19 cellular contexts compared by ENCODE assay signal in the genomic region with DNA sequence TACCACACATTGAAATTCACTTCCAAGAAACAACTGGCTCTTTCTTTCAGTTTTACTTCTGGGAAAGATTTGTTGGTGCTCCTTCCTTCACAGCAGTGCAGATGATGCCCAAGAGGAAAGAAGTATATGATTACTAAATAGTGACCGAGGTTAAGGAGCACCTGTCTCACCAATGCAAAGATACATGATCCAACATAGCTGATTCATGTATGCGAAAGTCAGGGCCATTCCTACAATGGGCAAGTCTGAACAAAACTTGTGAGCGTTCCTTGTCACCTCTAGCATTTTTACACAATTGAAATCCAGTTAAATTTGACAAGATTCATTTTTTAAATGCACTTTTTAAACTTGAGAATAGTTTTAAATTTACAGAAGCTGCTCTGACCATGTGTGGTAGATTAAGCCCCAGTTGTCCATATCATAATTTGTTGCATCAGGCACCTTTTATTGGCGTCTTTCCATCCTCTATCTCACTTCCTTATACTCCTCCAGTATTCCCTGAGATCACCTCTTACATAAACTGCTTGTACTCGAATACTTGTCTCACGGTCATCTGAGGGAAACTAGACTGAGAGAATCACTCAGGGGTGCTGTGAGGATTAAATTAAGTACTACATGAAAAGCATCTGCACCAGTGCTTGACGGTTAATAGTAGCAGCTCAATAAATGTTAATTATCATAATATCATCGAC.
DNase-seq lines count a peak whose midpoint lies in the region; ATAC-seq and TF ChIP-seq lines count a peak whose summit lies in the region.
"Had no signal": no experiment of that assay in that cellular context is flagged by ENCODE, and none has a peak within 500 bp of the region (broad histone marks: within the 10 kb centered on the region; RNA-seq: fewer than 3 reads in every experiment).

No MANE protein-coding gene starts in this region.

- H3K4me1 Mint-ChIP-seq in MCF 10A (ENCODE audit: insufficient read depth, unreplicated experiment) (peaks cover 34% of the 10 kb centered on the region), neural progenitor cell (no peaks in the 10 kb centered on the region)
- H3K4me1 Mint-ChIP-seq: CD8-positive, alpha-beta memory T cell had no signal

- dilution Hi-C loops in mammary epithelial cell (cut with HindIII; ENCODE audit: low sequenced_read_pairs) = no loop called here

- H3K9ac ChIP-seq in mammary epithelial cell (ENCODE audit: insufficient read depth, low read length) (no peak overlapping the region), neural progenitor cell (no peak overlapping the region)
- H3K9ac ChIP-seq: BLaER1 had no signal

- H3K27me3 Mint-ChIP-seq in MCF 10A (ENCODE audit: insufficient read depth, unreplicated experiment) = no peaks in the 10 kb centered on the region
- peaks cover 2% of the 10 kb centered on the region for H3K27me3 Mint-ChIP-seq in neural progenitor cell (ENCODE audit: insufficient read depth, low read depth)
- H3K27me3 Mint-ChIP-seq: CD8-positive, alpha-beta memory T cell had no signal

- H3K4me1 ChIP-seq in breast epithelium (no peaks in the 10 kb centered on the region), mammary epithelial cell (ENCODE audit: insufficient read depth, low read length) (peaks cover 33% of the 10 kb centered on the region), neural progenitor cell (no peaks in the 10 kb centered on the region)
- H3K4me1 ChIP-seq: BLaER1, HAP-1 had no signal

- H3K79me2 ChIP-seq in mammary epithelial cell (ENCODE audit: insufficient read depth, low read length) (no peaks in the 10 kb centered on the region), neural progenitor cell (ENCODE audit: low read depth) (no peaks in the 10 kb centered on the region)

- 26% methylated on average over 8 of the region's 8 CpGs for WGBS in mammary epithelial cell (ENCODE audit: low coverage, missing lambda C conversion rate)

- no TSS peak for BruUV-seq in MCF 10A (replicated peaks; lab: Mats Ljungman, UMichigan)
- BruUV-seq in mammary epithelial cell (replicated peaks; lab: Mats Ljungman, UMichigan) = no TSS peak

- no peaks in the 10 kb centered on the region for H3K9me3 ChIP-seq in breast epithelium
- no peaks in the 10 kb centered on the region for H3K9me3 ChIP-seq in mammary epithelial cell (replicated peaks; ENCODE audit: insufficient read depth, low read length)
- no peaks in the 10 kb centered on the region for H3K9me3 ChIP-seq in neural progenitor cell (ENCODE audit: low read depth)
- H3K9me3 ChIP-seq: BLaER1, HAP-1 had no signal

- H3K4me3 ChIP-seq in breast epithelium (no peak overlapping the region), mammary epithelial cell (replicated peaks in 1 of 3; ENCODE audit: insufficient read depth in 1 of 3, low read depth in 2 of 3, low read length in 3 of 3) (no peak overlapping the region), fibroblast of the aortic adventitia (ENCODE audit: low read depth, low read length) (no peak overlapping the region), neural progenitor cell (no peak overlapping the region)
- H3K4me3 ChIP-seq: BLaER1, HAP-1, K562 had no signal

- peak overlapping the region; percentile 94 for H3K27ac Mint-ChIP-seq in MCF 10A (ENCODE audit: low read depth, unreplicated experiment)
- no peak overlapping the region for H3K27ac Mint-ChIP-seq in neural progenitor cell
- H3K27ac Mint-ChIP-seq: CD8-positive, alpha-beta memory T cell had no signal

- no peaks in the 10 kb centered on the region for H4K20me1 ChIP-seq in mammary epithelial cell (ENCODE audit: insufficient read depth, low read length)
- H4K20me1 ChIP-seq in neural progenitor cell (ENCODE audit: low read depth) = no peaks in the 10 kb centered on the region
- H4K20me1 ChIP-seq: BLaER1 had no signal

- H3K36me3 ChIP-seq in breast epithelium = no peaks in the 10 kb centered on the region
- no peaks in the 10 kb centered on the region for H3K36me3 ChIP-seq in mammary epithelial cell (ENCODE audit: insufficient read depth, low read length)
- H3K36me3 ChIP-seq in neural progenitor cell = no peaks in the 10 kb centered on the region
- H3K36me3 ChIP-seq: BLaER1, HAP-1 had no signal

- DNase-seq in MCF 10A (ENCODE audit: unreplicated experiment) = peak; percentile 73
- no peak for DNase-seq in breast epithelium (ENCODE audit: low spot score in 2 of 2)
- DNase-seq in mammary epithelial cell = peak; percentile 85
- DNase-seq in fibroblast of the aortic adventitia (ENCODE audit: low read depth) = peak; percentile 27
- no peak for DNase-seq in GM10266 (ENCODE audit: extremely low spot score)
- DNase-seq in COLO668 (lab: John Stamatoyannopoulos, UW; ENCODE audit: unreplicated experiment) = no peak
- no peak for DNase-seq in neural progenitor cell (ENCODE audit: low spot score)
- DNase-seq: 8988T; CD8-positive, alpha-beta memory T cell; DMS153; EL; NCI-H1092; NCI-H187; NCI-H446 treated with DMSO at 0.1 percent for 48 hours; NCI-H774 had no signal

- in situ Hi-C loops in mammary epithelial cell (cut with MboI; ENCODE audit: low sequenced_read_pairs in 2 of 2) = no loop called here

- no peak for TF ChIP-seq CTCF in MCF 10A (IDR thresholded peaks at IDR 0.05; ENCODE audit: unreplicated experiment)
- TF ChIP-seq CTCF in breast epithelium (IDR thresholded peaks at IDR 0.05) = no peak
- no peak for TF ChIP-seq CTCF in mammary epithelial cell (conservative IDR thresholded peaks at IDR 0.05 in 1 of 2, IDR thresholded peaks at IDR 0.05 in 1 of 2; ENCODE audit: extremely low read depth in 1 of 2, insufficient read depth in 1 of 2, low read depth in 1 of 2, low read length in 2 of 2)
- no peak for TF ChIP-seq CTCF in fibroblast of the aortic adventitia (IDR thresholded peaks at IDR 0.05; ENCODE audit: insufficient read depth, low read length)
- no peak for TF ChIP-seq CTCF in GM10266 (IDR thresholded peaks at IDR 0.05; ENCODE audit: control insufficient read depth, insufficient read depth, low read depth, missing control alignments)
- TF ChIP-seq CTCF in neural progenitor cell (IDR thresholded peaks at IDR 0.05) = no peak

- H3K4me2 ChIP-seq in mammary epithelial cell (ENCODE audit: insufficient read depth, low read depth, low read length) (peak overlapping the region; percentile 45), neural progenitor cell (no peak overlapping the region)
- H3K4me2 ChIP-seq: BLaER1 had no signal

- POLR2A ChIA-PET in MCF 10A (lab: Yijun Ruan, JAX) = interaction anchor here (0.6 to 4.7 kb wide), 11 partner anchors 23 to 391 kb away, joined by 3 to 26 read pairs (median 5); no protein-coding TSS in a partner anchor

- H3K36me3 Mint-ChIP-seq in MCF 10A (ENCODE audit: insufficient read depth, unreplicated experiment) (no peaks in the 10 kb centered on the region), neural progenitor cell (no peaks in the 10 kb centered on the region)
- H3K36me3 Mint-ChIP-seq: CD8-positive, alpha-beta memory T cell had no signal

- no peaks in the 10 kb centered on the region for H3F3A ChIP-seq in neural progenitor cell (ENCODE audit: low read depth)

- H3K27me3 ChIP-seq in breast epithelium = no peaks in the 10 kb centered on the region
- H3K27me3 ChIP-seq in mammary epithelial cell (ENCODE audit: insufficient read depth, low read length) = no peaks in the 10 kb centered on the region
- no peaks in the 10 kb centered on the region for H3K27me3 ChIP-seq in neural progenitor cell
- H3K27me3 ChIP-seq: BLaER1 had no signal

- H3K4me3 Mint-ChIP-seq in MCF 10A (ENCODE audit: unreplicated experiment) (no peak overlapping the region), neural progenitor cell (no peak overlapping the region)
- H3K4me3 Mint-ChIP-seq: CD8-positive, alpha-beta memory T cell had no signal

- H3K27ac ChIP-seq in breast epithelium = peak overlapping the region in 1 of 2 donors; percentile 12
- peak overlapping the region; percentile 93 for H3K27ac ChIP-seq in mammary epithelial cell (ENCODE audit: insufficient read depth, low read depth, low read length)
- H3K27ac ChIP-seq in neural progenitor cell = no peak overlapping the region
- H3K27ac ChIP-seq: BLaER1 had no signal

- intact Hi-C loops in MCF 10A (cut with micrococcal nuclease) = loop anchor here (5.0 kb wide), 1 partner anchor 83 kb away; no protein-coding TSS in a partner anchor
- intact Hi-C loops in breast epithelium (cut with DNase I; ENCODE audit: low total_unique reads) = no loop called here
- intact Hi-C loops in mammary epithelial cell (cut with micrococcal nuclease) = loop anchor here (5.0 kb wide), 1 partner anchor 83 kb away; no protein-coding TSS in a partner anchor

- H2AFZ ChIP-seq in mammary epithelial cell (ENCODE audit: low read depth, low read length) = peak overlapping the region; percentile 50
- H2AFZ ChIP-seq in neural progenitor cell (replicated peaks) = no peak overlapping the region

- TF ChIP-seq POLR2A in breast epithelium (IDR thresholded peaks at IDR 0.05) = no peak

- no peaks in the 10 kb centered on the region for H3K9me3 Mint-ChIP-seq in MCF 10A (ENCODE audit: unreplicated experiment)
- H3K9me3 Mint-ChIP-seq in neural progenitor cell = no peaks in the 10 kb centered on the region

- CTCF ChIA-PET in MCF 10A (lab: Yijun Ruan, JAX) = interaction anchor here (0.5 to 0.8 kb wide), 5 partner anchors 21 to 211 kb away, joined by 3 to 4 read pairs (median 3); no protein-coding TSS in a partner anchor
- CTCF ChIA-PET in mammary epithelial cell (lab: Charles Lee; ENCODE audit: low non-redundant PET) = no interaction called here

- ATAC-seq in GM18858 (IDR thresholded peaks at IDR 0.05; ENCODE audit: unreplicated experiment) = no peak
- ATAC-seq: K562 had no signal

Comparison
In these comparisons a context has a peak if more than half of its experiments do, and no peak if none do; other contexts are left out.
1. DNase-seq: peak in MCF 10A (single experiment), mammary epithelial cell (single experiment) and fibroblast of the aortic adventitia (single experiment); none in breast epithelium (0 of 2), GM10266 (single experiment), COLO668 (single experiment) and neural progenitor cell (single experiment).